Comparison of ENCODE assay signal across 34 cellular contexts in the genomic region with DNA sequence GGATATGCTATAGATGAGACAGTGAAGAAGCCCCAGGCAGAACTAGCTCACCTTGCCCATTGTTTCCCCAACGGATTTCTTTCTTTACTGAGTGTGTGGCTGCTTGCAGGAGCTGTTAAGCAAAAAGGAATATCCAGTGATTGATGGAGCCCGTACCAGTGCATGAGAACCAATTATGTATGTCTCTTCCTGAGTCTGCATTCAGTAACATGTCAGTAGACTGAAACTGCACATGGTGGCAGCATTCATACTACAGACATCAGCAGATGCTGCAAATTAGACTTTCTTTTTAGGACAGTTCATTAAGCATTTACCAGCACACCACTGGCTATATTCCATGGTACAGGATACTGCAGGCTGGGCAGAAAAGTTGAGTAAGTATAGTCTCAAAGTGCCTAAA.
"Had no signal": no experiment of that assay in that cellular context is flagged by ENCODE, and none has a peak within 500 bp of the region (broad histone marks: within the 10 kb centered on the region; RNA-seq: fewer than 3 reads in every experiment).

No MANE protein-coding gene starts in this region.

- FAIRE-seq: colon, TTC549 had no signal

- H3K4me1 ChIP-seq: SJCRH30 had no signal

- H3K4me3 ChIP-seq: MG63, PC-9, SJCRH30 had no signal

- H2AFZ ChIP-seq: PC-9 had no signal

- H3K9me3 ChIP-seq: MG63, SJCRH30 had no signal

- H3K27ac ChIP-seq: brain microvascular endothelial cell, PC-9, RWPE1, SJCRH30 had no signal

- H3K36me3 ChIP-seq: brain microvascular endothelial cell, MG63, SJCRH30 had no signal

- ATAC-seq: activated CD8-positive, alpha-beta T cell treated with anti-CD3 and anti-CD28 coated beads for 36 hours; activated T-cell treated with anti-CD3 and anti-CD28 coated beads, Interleukin-2, amount 50 U/mL, for 72 hours; activated T-helper 17 cell treated with anti-CD3 and anti-CD28 coated beads, Interleukin-2, amount 50 U/mL, for 72 hours had no signal

- H3K27me3 ChIP-seq: brain microvascular endothelial cell, MG63, SJCRH30 had no signal

- H3K4me2 ChIP-seq: PC-9 had no signal

- DNase-seq: activated CD4-positive, alpha-beta T cell treated with anti-CD3 and anti-CD28 coated beads, Interleukin-2, amount 10 ng/mL, durations not matched to agents 24 days and 14 days; activated CD4-positive, alpha-beta T cell treated with anti-CD3 and anti-CD28 coated beads, Interleukin-2, amount 50 U/mL, for 4 hours; activated CD8-positive, alpha-beta T cell treated with anti-CD3 and anti-CD28 coated beads for 36 hours; activated effector memory CD4-positive, alpha-beta T cell treated with anti-CD3 and anti-CD28 coated beads, Interleukin-2, amount 50 U/mL, for 16 hours; activated naive CD4-positive, alpha-beta T cell; activated naive CD4-positive, alpha-beta T cell treated with anti-CD3 and anti-CD28 coated beads, Interleukin-2, amount 50 U/mL, for 16 hours; activated naive CD8-positive, alpha-beta T cell treated with anti-CD3 and anti-CD28 coated beads for 36 hours; activated T-cell treated with anti-CD3 and anti-CD28 coated beads, Interleukin-2, amount 50 U/mL, for 1 hour; activated T-cell treated with anti-CD3 and anti-CD28 coated beads, Interleukin-2, amount 50 U/mL, for 72 hours; amniotic stem cell; aorta; brain microvascular endothelial cell; central memory CD4-positive, alpha-beta T cell; Kasumi-1; KG1; MG63; NCI-H1048; NCI-H1105 treated with DMSO at 0.1 percent for 48 hours; NCI-H1436; NCI-H1694; NCI-H2029; NCI-H2107; NCI-H2171; NCI-H226; NCI-H446 treated with DMSO at 0.1 percent for 48 hours; NCI-H524; NK-92 treated with Interleukin-12 subunit alpha and Interleukin-12 subunit beta, amount 100 ng/mL, for 24 hours; PC-9; Right ventricle myocardium superior; SJCRH30 had no signal
